Comparison of ENCODE assay signal across 11 cellular contexts in the genomic region with DNA sequence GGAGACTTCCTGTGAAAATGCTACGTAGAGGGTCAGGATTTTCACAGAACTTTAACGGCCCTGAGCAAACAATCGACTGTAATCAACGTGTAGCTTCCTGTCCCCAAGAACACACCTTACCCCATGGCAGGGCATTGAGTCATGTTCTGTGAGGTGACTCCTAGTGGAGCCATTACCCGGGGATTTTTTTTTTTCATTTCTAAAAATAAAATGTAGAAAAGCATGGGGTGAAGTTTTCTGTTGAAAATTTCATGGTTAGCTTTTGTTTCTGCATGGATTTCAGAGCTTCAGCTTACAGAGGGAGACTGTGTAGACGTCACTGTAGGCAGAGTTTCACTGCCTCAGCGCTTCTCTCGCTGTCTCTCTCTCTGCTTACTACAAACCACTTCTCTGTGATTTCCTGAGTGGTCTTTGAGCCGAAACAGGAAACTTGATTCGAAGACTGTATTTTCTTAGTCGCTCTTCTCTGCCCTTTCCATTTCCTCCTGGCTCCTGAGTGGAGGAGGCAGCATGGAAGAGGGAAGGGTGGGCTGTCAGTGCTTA.
A peak's percentile ranks its signal among the peaks of the same experiment; 100 is the strongest.
DNase-seq lines count a peak whose midpoint lies in the region; ATAC-seq, FAIRE-seq and TF ChIP-seq lines count a peak whose summit lies in the region.
"Had no signal": no experiment of that assay in that cellular context is flagged by ENCODE, and none has a peak within 500 bp of the region (broad histone marks: within the 10 kb centered on the region; RNA-seq: fewer than 3 reads in every experiment).

No MANE protein-coding gene starts in this region.

- H3K4me1 ChIP-seq in Peyer's patch (peaks cover 0 to 5% (median 2%) of the 10 kb centered on the region in 4 donors), small intestine (ENCODE audit: control insufficient read depth in 2 of 2, insufficient read depth in 1 of 2, low read depth in 1 of 2, low read length in 1 of 2) (no peaks in the 10 kb centered on the region)

- WGBS in small intestine, 3 donors, result 51 to 64% (median 53%) methylated on average over 11 of the region's 11 CpGs

- H3K9me3 ChIP-seq in Peyer's patch, result no peaks in the 10 kb centered on the region
- no peaks in the 10 kb centered on the region for H3K9me3 ChIP-seq in small intestine (ENCODE audit: control insufficient read depth, low read depth)

- no peak for FAIRE-seq in small intestine (lab: Jason Lieb, UNC)
- FAIRE-seq: H54 had no signal

- H3K36me3 ChIP-seq in Peyer's patch (peaks cover 0 to 75% (median 0%) of the 10 kb centered on the region in 3 donors), small intestine (ENCODE audit: control insufficient read depth in 2 of 2, insufficient read depth in 2 of 2, low read length in 2 of 2) (peaks cover 12 to 28% of the 10 kb centered on the region in 2 donors)

- DNase-seq in Peyer's patch (no peak), small intestine (peak; percentile 49), UCSD-AML1 (lab: John Stamatoyannopoulos, UW; ENCODE audit: unreplicated experiment) (no peak), NCI-H446 (lab: John Stamatoyannopoulos, UW) (no peak), MV-4-11 (lab: John Stamatoyannopoulos, UW) (no peak), G401 (ENCODE audit: low spot score) (no peak)
- DNase-seq in central memory CD4-positive, alpha-beta T cell, result peak; percentile 71
- DNase-seq: Karpas-422, RPMI8226 had no signal

- H3K27me3 ChIP-seq in Peyer's patch, result no peaks in the 10 kb centered on the region
- H3K27me3 ChIP-seq in small intestine (ENCODE audit: control insufficient read depth in 2 of 2, insufficient read depth in 2 of 2, low read length in 2 of 2), result no peaks in the 10 kb centered on the region

- H3K4me3 ChIP-seq in Peyer's patch (no peak overlapping the region), small intestine (ENCODE audit: low read depth in 1 of 2, low read length in 2 of 2) (peak overlapping the region in 1 of 2 donors; percentile 3)

- no peak for TF ChIP-seq POLR2A in Peyer's patch (IDR thresholded peaks at IDR 0.05)

- H3K27ac ChIP-seq in Peyer's patch (peak overlapping the region; percentile 48 to 65 (median 58)), small intestine (ENCODE audit: low read depth in 1 of 2, low read length in 1 of 2) (peak overlapping the region; percentile 16 to 89)

- peak; percentile 45 for ATAC-seq in GM19395 (IDR thresholded peaks at IDR 0.05; ENCODE audit: unreplicated experiment)

- in situ Hi-C loops in G401 (cut with HindIII; ENCODE audit: low sequenced_read_pairs), result loop anchor here (25.0 kb wide), 1 partner anchor 399 kb away; the partner anchor contains the start of gene SLC9B1

- no peak for TF ChIP-seq CTCF in Peyer's patch (IDR thresholded peaks at IDR 0.05)

Comparison
In these comparisons a context has a peak if more than half of its experiments do, and no peak if none do; other contexts are left out.
1. DNase-seq: peak in central memory CD4-positive, alpha-beta T cell (single experiment) and small intestine (single experiment); none in Peyer's patch (0 of 3), UCSD-AML1 (single experiment), NCI-H446 (0 of 2), MV-4-11 (single experiment) and G401 (single experiment).